ENCODE assay signal across 9 cellular contexts in genomic region chr2:72149556-72150156, GRCh38. TPM values are rescaled to one million over a fixed set of nuclear protein-coding genes. Genes with fewer than 3 reads are reported as not detected.
A peak's percentile ranks its signal among the peaks of the same experiment; 100 is the strongest.
DNase-seq lines count a peak whose midpoint lies in the region; ATAC-seq and TF ChIP-seq lines count a peak whose summit lies in the region.
"Had no signal": no experiment of that assay in that cellular context is flagged by ENCODE, and none has a peak within 500 bp of the region (broad histone marks: within the 10 kb centered on the region; RNA-seq: fewer than 3 reads in every experiment).

No MANE protein-coding gene starts in this region.

- ATAC-seq in left colon = peak; percentile 59
- no peak for ATAC-seq in HG02840 (IDR thresholded peaks at IDR 0.05; ENCODE audit: low FRiP score, unreplicated experiment)

- intact Hi-C loops in left colon (cut with DNase I, micrococcal nuclease) = loop anchor here (1.0 to 10.0 kb wide), 5 partner anchors 225 to 602 kb away; no protein-coding TSS in a partner anchor

- WGBS in HUES64 = 3% methylated on average over 45 of the region's 45 CpGs

- H3K9ac ChIP-seq in HUES64 (ENCODE audit: low read depth, low read length) (no peak overlapping the region), subcutaneous abdominal adipose tissue (ENCODE audit: low read length in 5 of 5) (peak overlapping the region in 1 of 5 donors; percentile 48)

- H3K36me3 ChIP-seq in HUES64 (ENCODE audit: insufficient read depth, low read length) (no peaks in the 10 kb centered on the region), subcutaneous abdominal adipose tissue (ENCODE audit: control insufficient read depth in 5 of 5, insufficient read depth in 5 of 5, low read length in 5 of 5) (no peaks in the 10 kb centered on the region)

- peak overlapping the region; percentile 42 for H3K4me3 ChIP-seq in AG10803 (ENCODE audit: low read length)
- H3K4me3 ChIP-seq in HUES64 (ENCODE audit: low read length) = peak overlapping the region; percentile 60
- H3K4me3 ChIP-seq in astrocyte of the spinal cord (ENCODE audit: low read depth, low read length) = peak overlapping the region; percentile 30
- peak overlapping the region; percentile 59 to 79 (median 70) for H3K4me3 ChIP-seq in subcutaneous abdominal adipose tissue (ENCODE audit: low read depth in 1 of 5, low read length in 5 of 5)
- H3K4me3 ChIP-seq: GM12878 had no signal

- in situ Hi-C loops in astrocyte of the spinal cord (cut with HindIII; ENCODE audit: low sequenced_read_pairs) = no loop called here

- peaks cover 71% of the 10 kb centered on the region for H3K27me3 ChIP-seq in HUES64 (ENCODE audit: insufficient read depth, low read length)
- peaks cover 16 to 51% (median 44%) of the 10 kb centered on the region in 5 donors for H3K27me3 ChIP-seq in subcutaneous abdominal adipose tissue (ENCODE audit: control insufficient read depth in 5 of 5, insufficient read depth in 4 of 5, low read length in 5 of 5)

- TF ChIP-seq CTCF in AG10803 (conservative IDR thresholded peaks at IDR 0.05; ENCODE audit: low read length) (no peak), astrocyte of the spinal cord (IDR thresholded peaks at IDR 0.05; ENCODE audit: low read depth, low read length) (no peak)

- DNase-seq in AG10803 (ENCODE audit: low read depth) (no peak), astrocyte of the spinal cord (ENCODE audit: low read depth, low spot score) (no peak), left colon (peak; percentile 25 to 41), H4 (ENCODE audit: low spot score) (no peak), NCI-H2196 treated with DMSO at 0.1 percent for 48 hours (lab: John Stamatoyannopoulos, UW; ENCODE audit: unreplicated experiment) (no peak)

- H3K4me1 ChIP-seq in HUES64 (ENCODE audit: insufficient read depth, low read length) (peaks cover 10% of the 10 kb centered on the region), subcutaneous abdominal adipose tissue (ENCODE audit: control insufficient read depth in 5 of 5, insufficient read depth in 5 of 5, low read length in 5 of 5) (peaks cover 0 to 53% (median 49%) of the 10 kb centered on the region in 5 donors)

- H3K27ac ChIP-seq in HUES64 (ENCODE audit: low read depth, low read length) (no peak overlapping the region), subcutaneous abdominal adipose tissue (ENCODE audit: low read depth, low read length) (no peak overlapping the region)

- H3K9me3 ChIP-seq in HUES64 (ENCODE audit: insufficient read depth, low read depth, low read length) = no peaks in the 10 kb centered on the region
- no peaks in the 10 kb centered on the region for H3K9me3 ChIP-seq in subcutaneous abdominal adipose tissue (ENCODE audit: control insufficient read depth in 5 of 5, low read length in 5 of 5)

RNA-seq across cellular contexts. Expression of gene CYP26B1, which starts 2.0 kb away (rescaled TPM):
- polyA plus RNA-seq in HUES64 (2013, experiment 1 of 2) = 1.9 TPM
- polyA plus RNA-seq in HUES64 (2013, experiment 2 of 2) = 3.2 TPM
- 1 to 10 TPM; 1.6 to 2.1 TPM for total RNA-seq in left colon
- 1.5 and 1.7 TPM in 2 replicates for total RNA-seq in H4 (2014; rRNA removed; shearing (Covaris generic))
- total RNA-seq: GM12878 had no signal
- polyA plus RNA-seq: GM12878 had no signal

Comparison
In these comparisons a context has a peak if more than half of its experiments do, and no peak if none do; other contexts are left out.
1. DNase-seq: peak in left colon (2 of 2); none in AG10803 (single experiment), astrocyte of the spinal cord (single experiment), H4 (single experiment) and NCI-H2196 treated with DMSO at 0.1 percent for 48 hours (single experiment).
2. Peak in every context shown above with its lines, with median percentiles within 50 percentile points of each other: H3K4me3 ChIP-seq.